1 cellular context compared by ENCODE assay signal in genomic region chr1:213568929-213569815, GRCh38.
TF ChIP-seq lines count a peak whose summit lies in the region.

No MANE protein-coding gene starts in this region.

TF ChIP-seq in HepG2, 621 proteins besides CTCF, POLR2A, EP300 and RAD21 (continued from another document and continues in another):
- TF ChIP-seq HNF1A (IDR thresholded peaks at IDR 0.05; ENCODE audit: low read depth) (no peak), HNF1A (CRISPR knock-in tag; IDR thresholded peaks at IDR 0.05; ENCODE audit: borderline replicate concordance) (peak; percentile 47; the same call in 1 of the 2 replicates), ZMYM3 (CRISPR knock-in tag; IDR thresholded peaks at IDR 0.05) (no peak), STAG1 (CRISPR knock-in tag; IDR thresholded peaks at IDR 0.05) (peak; percentile 37), CBX2 (IDR thresholded peaks at IDR 0.05; ENCODE audit: low read depth, low read length) (no peak), CBX2 (CRISPR knock-in tag; IDR thresholded peaks at IDR 0.05; ENCODE audit: low read depth) (no peak), SIN3B (IDR thresholded peaks at IDR 0.05; ENCODE audit: low read length) (no peak), ZNF292 (CRISPR knock-in tag; IDR thresholded peaks at IDR 0.05; ENCODE audit: borderline replicate concordance, low read depth) (no peak), LCORL (IDR thresholded peaks at IDR 0.05) (no peak), LCORL (CRISPR knock-in tag; IDR thresholded peaks at IDR 0.05) (no peak), ZFX (CRISPR knock-in tag; IDR thresholded peaks at IDR 0.05; ENCODE audit: low read depth) (no peak), ZNF263 (CRISPR knock-in tag; IDR thresholded peaks at IDR 0.05) (no peak), MBD4 (IDR thresholded peaks at IDR 0.05; ENCODE audit: borderline replicate concordance, low read length) (0 out of 2 replicates have a peak, but pooled peaks have one; percentile 54), DPF2 (CRISPR knock-in tag; IDR thresholded peaks at IDR 0.05; ENCODE audit: borderline replicate concordance, low read depth) (peak; percentile 32; the same call in 1 of the 2 replicates), RBM39 (IDR thresholded peaks at IDR 0.05; ENCODE audit: low read depth, low read length, poor library complexity, severe bottlenecking) (no peak), YY1 (IDR thresholded peaks at IDR 0.05; ENCODE audit: insufficient read depth, insufficient replicate concordance, low read depth, low read length) (no peak), ZNF615 (CRISPR knock-in tag; IDR thresholded peaks at IDR 0.05; ENCODE audit: borderline replicate concordance) (no peak), ZHX1 (CRISPR knock-in tag; IDR thresholded peaks at IDR 0.05; ENCODE audit: low read depth) (no peak), RNF2 (conservative IDR thresholded peaks at IDR 0.05; ENCODE audit: low read depth) (no peak), ZNF570 (CRISPR knock-in tag; IDR thresholded peaks at IDR 0.05; ENCODE audit: borderline replicate concordance) (no peak), KDM5B (CRISPR knock-in tag; IDR thresholded peaks at IDR 0.05; ENCODE audit: borderline replicate concordance) (no peak; the same call in 1 of the 2 replicates), MEF2D (CRISPR knock-in tag; IDR thresholded peaks at IDR 0.05) (no peak), ZNF574 (CRISPR knock-in tag; IDR thresholded peaks at IDR 0.05) (no peak), ZNF589 (CRISPR knock-in tag; conservative IDR thresholded peaks at IDR 0.05) (no peak), ZNF18 (CRISPR knock-in tag; IDR thresholded peaks at IDR 0.05; ENCODE audit: insufficient replicate concordance) (no peak), DR1 (CRISPR knock-in tag; IDR thresholded peaks at IDR 0.05) (no peak), DNMT1 (CRISPR knock-in tag; IDR thresholded peaks at IDR 0.05) (no peak), ZNF34 (CRISPR knock-in tag; IDR thresholded peaks at IDR 0.05; ENCODE audit: borderline replicate concordance) (0 out of 2 replicates have a peak, but pooled peaks have one; percentile 22), ZNF816 (CRISPR knock-in tag; IDR thresholded peaks at IDR 0.05; ENCODE audit: borderline replicate concordance) (no peak), ZZZ3 (CRISPR knock-in tag; IDR thresholded peaks at IDR 0.05; ENCODE audit: borderline replicate concordance) (no peak), SRSF4 (IDR thresholded peaks at IDR 0.05; ENCODE audit: low read depth, low read length, poor library complexity, severe bottlenecking) (no peak), STAT5B (CRISPR knock-in tag; IDR thresholded peaks at IDR 0.05) (no peak), ZBTB7A (CRISPR knock-in tag; IDR thresholded peaks at IDR 0.05) (no peak), SAFB2 (CRISPR knock-in tag; IDR thresholded peaks at IDR 0.05; ENCODE audit: borderline replicate concordance, low read depth) (no peak), ZNF709 (CRISPR knock-in tag; IDR thresholded peaks at IDR 0.05) (no peak), ZNF879 (CRISPR knock-in tag; IDR thresholded peaks at IDR 0.05) (no peak), PBX2 (CRISPR knock-in tag; IDR thresholded peaks at IDR 0.05) (no peak), ZNF564 (CRISPR knock-in tag; IDR thresholded peaks at IDR 0.05) (no peak), SNRNP70 (IDR thresholded peaks at IDR 0.05; ENCODE audit: low read depth, low read length) (no peak), CREM (IDR thresholded peaks at IDR 0.05) (peak; percentile 56), CREM (CRISPR knock-in tag; IDR thresholded peaks at IDR 0.05) (no peak), ATF3 (CRISPR knock-in tag; IDR thresholded peaks at IDR 0.05) (no peak), USF2 (IDR thresholded peaks at IDR 0.05; ENCODE audit: low read depth, low read length) (no peak), USF2 (CRISPR knock-in tag; IDR thresholded peaks at IDR 0.05; ENCODE audit: borderline replicate concordance) (no peak), SMAD1 (CRISPR knock-in tag; IDR thresholded peaks at IDR 0.05; ENCODE audit: borderline replicate concordance, low read depth) (no peak), MED8 (CRISPR knock-in tag; IDR thresholded peaks at IDR 0.05; ENCODE audit: insufficient replicate concordance) (no peak), HIVEP1 (CRISPR knock-in tag; IDR thresholded peaks at IDR 0.05) (no peak), KMT2B (CRISPR knock-in tag; IDR thresholded peaks at IDR 0.05) (no peak), GMEB1 (CRISPR knock-in tag; IDR thresholded peaks at IDR 0.05; ENCODE audit: borderline replicate concordance) (no peak), ZNF234 (CRISPR knock-in tag; conservative IDR thresholded peaks at IDR 0.05) (no peak), XBP1 (CRISPR knock-in tag; IDR thresholded peaks at IDR 0.05) (no peak), ZNF761 (CRISPR knock-in tag; conservative IDR thresholded peaks at IDR 0.05) (no peak), ARNTL (CRISPR knock-in tag; IDR thresholded peaks at IDR 0.05) (no peak), GABPB1 (CRISPR knock-in tag; IDR thresholded peaks at IDR 0.05) (no peak)
